ENCODE assay signal across 35 cellular contexts in the genomic region with DNA sequence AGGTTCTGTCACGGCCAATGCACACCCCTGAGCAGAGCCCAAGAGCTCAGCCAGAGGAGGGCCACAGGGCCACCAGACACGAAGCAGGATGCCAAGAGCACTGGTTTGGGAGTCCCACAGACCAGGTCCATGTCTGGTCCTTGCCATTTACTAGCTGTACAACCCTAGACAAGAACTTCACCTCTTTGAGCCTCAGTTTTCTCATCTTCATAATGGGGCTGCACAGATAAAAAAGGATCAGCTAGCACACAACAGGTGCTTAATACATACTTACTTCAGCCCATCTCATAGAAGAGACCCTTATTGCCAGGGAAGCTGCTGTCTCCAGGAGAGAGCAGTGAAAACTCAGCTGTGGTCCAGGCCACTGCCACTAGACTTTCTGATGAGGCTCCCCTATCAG.
"Had no signal": no experiment of that assay in that cellular context is flagged by ENCODE, and none has a peak within 500 bp of the region (broad histone marks: within the 10 kb centered on the region; RNA-seq: fewer than 3 reads in every experiment).

No MANE protein-coding gene starts in this region.

- ATAC-seq: activated CD8-positive, alpha-beta T cell treated with anti-CD3 and anti-CD28 coated beads, Interleukin-2, amount 10 ng/mL, durations not matched to agents 7 days and 5 days; body of pancreas; Right ventricle myocardium inferior had no signal

- DNase-seq: activated B cell treated with CpG ODN at 0.5 μM for 24 hours; activated CD4-positive, alpha-beta T cell treated with anti-CD3 and anti-CD28 coated beads for 48 hours; activated CD4-positive, alpha-beta T cell treated with anti-CD3 and anti-CD28 coated beads, Interleukin-2, amount 50 U/mL, for 48 hours; activated CD4-positive, CD25-positive, alpha-beta regulatory T cell treated with anti-CD3 and anti-CD28 coated beads, Interleukin-2, amount 50 U/mL, for 72 hours; activated CD8-positive, alpha-beta T cell treated with anti-CD3 and anti-CD28 coated beads, Interleukin-2, amount 10 ng/mL, durations not matched to agents 7 days and 5 days; activated gamma-delta T cell; activated naive CD4-positive, alpha-beta T cell treated with Interleukin-2 at 50 U/mL for 16 hours; activated naive CD8-positive, alpha-beta T cell treated with anti-CD3 and anti-CD28 coated beads, Interleukin-2, amount 10 ng/mL, durations not matched to agents 7 days and 5 days; activated T-cell treated with anti-CD3 and anti-CD28 coated beads, Interleukin-2, amount 50 U/mL, for 24 hours; amygdala; body of pancreas; Kasumi-1; KG1; MG63; NCI-H1048; NCI-H1105 treated with DMSO at 0.1 percent for 48 hours; NCI-H1436; NCI-H1694; NCI-H1930; NCI-H345; NCI-H524 treated with DMSO at 0.1 percent for 48 hours; NK-92 treated with Interleukin-12 subunit alpha and Interleukin-12 subunit beta, amount 100 ng/mL, for 24 hours; PC-9; SW 1271; T-helper 1 cell; T-helper 2 cell; T-helper 9 cell had no signal

- H3K27me3 ChIP-seq: body of pancreas, breast epithelium, MG63 had no signal

- H3K36me3 Mint-ChIP-seq: activated naive CD4-positive, alpha-beta T cell treated with anti-CD3 and anti-CD28 coated beads, Interleukin-2, amount 50 U/mL, for 24 hours; activated naive CD8-positive, alpha-beta T cell treated with anti-CD3 and anti-CD28 coated beads, Interleukin-2, amount 10 ng/mL, durations not matched to agents 7 days and 5 days had no signal

- H3K9me3 Mint-ChIP-seq: activated naive CD4-positive, alpha-beta T cell treated with anti-CD3 and anti-CD28 coated beads, Interleukin-2, amount 50 U/mL, for 24 hours; activated naive CD8-positive, alpha-beta T cell treated with anti-CD3 and anti-CD28 coated beads, Interleukin-2, amount 10 ng/mL, durations not matched to agents 7 days and 5 days; activated T-cell treated with anti-CD3 and anti-CD28 coated beads, Interleukin-2, amount 50 U/mL, for 24 hours; activated T-helper 2 cell treated with anti-CD3 and anti-CD28 coated beads, Interferon-gamma antibody, Interleukin-2, Interleukin-4, amounts not matched to agents 10 μg/mL and 5 μg/mL and 100 μg/mL, durations not matched to agents 14 hours and 24 hours and 36 hours had no signal

- H3K4me2 ChIP-seq: PC-9 had no signal

- H3K9me3 ChIP-seq: body of pancreas, MG63 had no signal

- H3K36me3 ChIP-seq: breast epithelium, MG63 had no signal

- H3K4me1 Mint-ChIP-seq: activated B cell treated with CpG ODN at 0.5 μM for 24 hours; activated naive CD8-positive, alpha-beta T cell treated with anti-CD3 and anti-CD28 coated beads, Interleukin-2, amount 10 ng/mL, durations not matched to agents 7 days and 5 days had no signal

- H3K27ac Mint-ChIP-seq: activated B cell treated with CpG ODN at 0.5 μM for 24 hours; activated CD8-positive, alpha-beta T cell treated with anti-CD3 and anti-CD28 coated beads, Interleukin-2, amount 10 ng/mL, durations not matched to agents 7 days and 5 days; activated naive CD4-positive, alpha-beta T cell treated with anti-CD3 and anti-CD28 coated beads, Interleukin-2, amount 50 U/mL, for 24 hours; activated naive CD8-positive, alpha-beta T cell treated with anti-CD3 and anti-CD28 coated beads, Interleukin-2, amount 10 ng/mL, durations not matched to agents 7 days and 5 days; activated T-cell treated with anti-CD3 and anti-CD28 coated beads, Interleukin-2, amount 50 U/mL, for 24 hours; activated T-helper 2 cell treated with anti-CD3 and anti-CD28 coated beads, Interferon-gamma antibody, Interleukin-2, Interleukin-4, amounts not matched to agents 10 μg/mL and 5 μg/mL and 100 μg/mL, durations not matched to agents 14 hours and 24 hours and 36 hours had no signal

- FAIRE-seq: astrocyte, RCC 7860 had no signal

- H3K27ac ChIP-seq: body of pancreas, breast epithelium, PC-9, RWPE1, VCaP had no signal

- H3K4me3 Mint-ChIP-seq: activated B cell treated with CpG ODN at 0.5 μM for 24 hours; activated CD8-positive, alpha-beta T cell treated with anti-CD3 and anti-CD28 coated beads, Interleukin-2, amount 10 ng/mL, durations not matched to agents 7 days and 5 days; activated naive CD4-positive, alpha-beta T cell treated with anti-CD3 and anti-CD28 coated beads, Interleukin-2, amount 50 U/mL, for 24 hours; activated naive CD8-positive, alpha-beta T cell treated with anti-CD3 and anti-CD28 coated beads, Interleukin-2, amount 10 ng/mL, durations not matched to agents 7 days and 5 days; activated T-cell treated with anti-CD3 and anti-CD28 coated beads, Interleukin-2, amount 50 U/mL, for 24 hours had no signal

- H3K4me1 ChIP-seq: body of pancreas, breast epithelium had no signal

- H2AFZ ChIP-seq: PC-9 had no signal

- H3K4me3 ChIP-seq: body of pancreas, breast epithelium, MG63, PC-9 had no signal
